Comparison of ENCODE assay signal across 18 cellular contexts in the genomic region with DNA sequence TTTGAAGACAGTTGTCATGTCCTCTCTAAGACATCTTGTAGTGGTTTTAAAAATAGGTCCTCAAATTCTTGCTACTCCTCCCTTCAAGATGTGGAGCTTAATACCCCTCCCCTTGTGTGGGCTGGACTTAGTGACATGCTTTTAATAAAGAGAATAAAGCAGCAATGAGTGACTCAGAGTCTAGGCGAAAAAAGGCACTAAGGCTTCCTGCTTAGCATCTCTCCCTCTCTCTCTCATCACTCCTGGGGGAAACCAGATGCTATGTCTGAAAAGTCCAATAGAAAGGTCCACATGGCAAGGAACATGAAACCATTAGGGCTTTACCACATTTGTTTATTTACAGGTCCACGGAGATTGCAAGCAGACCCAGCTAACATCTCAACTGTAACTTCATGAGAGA. TPM values are rescaled to one million over a fixed set of nuclear protein-coding genes. Genes with fewer than 3 reads are reported as not detected.
DNase-seq lines count a peak whose midpoint lies in the region; ATAC-seq, FAIRE-seq and TF ChIP-seq lines count a peak whose summit lies in the region.
"Had no signal": no experiment of that assay in that cellular context is flagged by ENCODE, and none has a peak within 500 bp of the region (broad histone marks: within the 10 kb centered on the region; RNA-seq: fewer than 3 reads in every experiment).

No MANE protein-coding gene starts in this region.

- WGBS in HepG2 (ENCODE audit: low lambda C conversion rate): 72% methylated on average over 2 of the region's 2 CpGs
- 90% methylated on average over 2 of the region's 2 CpGs for WGBS in right lobe of liver (ENCODE audit: insufficient coverage, low coverage, low lambda C conversion rate, missing lambda C conversion rate)

- H3K4me2 ChIP-seq in HepG2 (ENCODE audit: low read depth, low read length): peak overlapping the region; percentile 69

- H3K27me3 ChIP-seq in HepG2 (ENCODE audit: control insufficient read depth in 1 of 2, insufficient read depth in 2 of 2, low read length in 2 of 2): no peaks in the 10 kb centered on the region
- H3K27me3 ChIP-seq in right lobe of liver: no peaks in the 10 kb centered on the region

- H3K9ac ChIP-seq in HepG2 (ENCODE audit: insufficient read depth, low read depth, low read length): peak overlapping the region; percentile 42; the same call in 1 of the 2 replicates

- DNase-seq in HepG2 (ENCODE audit: low spot score) (no peak), right lobe of liver (no peak), fibroblast of gingiva (ENCODE audit: low read depth) (peak; percentile 73), smooth muscle cell of the brain vasculature (ENCODE audit: low read depth, low spot score) (peak; percentile 50), NCI-H510A (lab: John Stamatoyannopoulos, UW) (no peak)
- no peak for DNase-seq in activated naive CD4-positive, alpha-beta T cell treated with Interleukin-2 at 50 U/mL for 16 hours
- DNase-seq: CD4-positive, alpha-beta T cell; NCI-H146; NCI-H2081 treated with DMSO at 0.1 percent for 48 hours; NCI-H774; SHP77; T-helper 2 cell had no signal

- no peak overlapping the region; a peak in 1 of 6 replicates for H3K4me3 ChIP-seq in HepG2 (replicated peaks in 1 of 3; ENCODE audit: insufficient read depth in 1 of 3, low read depth in 2 of 3, low read length in 3 of 3)
- no peak overlapping the region for H3K4me3 ChIP-seq in right lobe of liver

- peaks cover 17 to 62% of the 10 kb centered on the region in 2 experiments for H3K36me3 ChIP-seq in HepG2 (replicated peaks in 1 of 2; ENCODE audit: control insufficient read depth in 1 of 2, insufficient read depth in 2 of 2, low read length in 2 of 2)
- peaks cover 0 to 2% (median 0%) of the 10 kb centered on the region in 4 donors for H3K36me3 ChIP-seq in right lobe of liver

- H3K79me2 ChIP-seq in HepG2 (ENCODE audit: insufficient read depth, low read length): no peaks in the 10 kb centered on the region

- TF ChIP-seq EP300 in HepG2 (IDR thresholded peaks at IDR 0.05; ENCODE audit: low read depth in 2 of 2, low read length in 2 of 2): no peak
- no peak for TF ChIP-seq EP300 in HepG2 (CRISPR knock-in tag; IDR thresholded peaks at IDR 0.05; ENCODE audit: borderline replicate concordance)

- H4K20me1 ChIP-seq in HepG2 (ENCODE audit: insufficient read depth, low read length): no peaks in the 10 kb centered on the region

- no peak for TF ChIP-seq RAD21 in HepG2 (CRISPR knock-in tag; IDR thresholded peaks at IDR 0.05)

- in situ Hi-C loops in HepG2 (cut with HindIII; ENCODE audit: extremely low pct_ligation_motif_present, low pct_unique_long_range_greater_than_20kb): no loop called here

- no peak for FAIRE-seq in HepG2 (lab: Jason Lieb, UNC)
- FAIRE-seq: RCC 7860 had no signal

- peak overlapping the region; percentile 79 for H3K27ac ChIP-seq in HepG2 (ENCODE audit: extremely low read length, insufficient read depth, low read length)
- H3K27ac ChIP-seq in right lobe of liver: peak overlapping the region in 1 of 3 donors; percentile 39

- no peaks in the 10 kb centered on the region for H3K9me3 ChIP-seq in HepG2 (ENCODE audit: low read length)
- no peaks in the 10 kb centered on the region for H3K9me3 ChIP-seq in right lobe of liver

- POLR2A ChIA-PET in HepG2 (lab: Yijun Ruan, JAX): interaction anchor here (0.6 to 3.6 kb wide), 4 partner anchors 12 to 525 kb away, joined by 3 to 34 read pairs (median 14); a partner anchor contains a TSS

- H3K4me1 ChIP-seq in HepG2 (ENCODE audit: insufficient read depth, low read length) (peaks cover 59% of the 10 kb centered on the region), right lobe of liver (peaks cover 0 to 19% (median 0%) of the 10 kb centered on the region in 4 donors)

- H2AFZ ChIP-seq in HepG2 (ENCODE audit: low read length): no peak overlapping the region

- no peak for TF ChIP-seq POLR2A in HepG2 (IDR thresholded peaks at IDR 0.05; ENCODE audit: insufficient read depth in 1 of 2, low read depth in 2 of 2, low read length in 2 of 2)
- TF ChIP-seq POLR2A in right lobe of liver (IDR thresholded peaks at IDR 0.05): no peak

- CTCF ChIA-PET in HepG2 (lab: Yijun Ruan, JAX; ENCODE audit: low intra/inter-chr PET ratio, low total read pairs): no interaction called here

- no TSS peak for BruUV-seq in HepG2 (replicated peaks; lab: Mats Ljungman, UMichigan)

- intact Hi-C loops in HepG2 (cut with micrococcal nuclease; ENCODE audit: unreplicated experiment): no loop called here
- intact Hi-C loops in right lobe of liver (cut with DNase I): no loop called here

- peak; percentile 30 for ATAC-seq in HepG2
- ATAC-seq in right lobe of liver: no peak
- peak; percentile 16 for ATAC-seq in HG03175 (IDR thresholded peaks at IDR 0.05; ENCODE audit: unreplicated experiment)
- no peak for ATAC-seq in GM19452 (IDR thresholded peaks at IDR 0.05; ENCODE audit: unreplicated experiment)
- ATAC-seq: HCT116 had no signal

- TF ChIP-seq CTCF in HepG2 (CRISPR knock-in tag; IDR thresholded peaks at IDR 0.05) (no peak), right lobe of liver (IDR thresholded peaks at IDR 0.05) (no peak)

TF ChIP-seq in HepG2, 621 proteins besides CTCF, POLR2A, EP300 and RAD21 (continues in another document):
- TF ChIP-seq EZH2 (conservative IDR thresholded peaks at IDR 0.05; ENCODE audit: low read depth, low read length) (no peak), JUN (CRISPR knock-in tag; IDR thresholded peaks at IDR 0.05) (0 out of 2 replicates have a peak, but pooled peaks have one; percentile 9), ATF1 (CRISPR knock-in tag; IDR thresholded peaks at IDR 0.05) (0 out of 2 replicates have a peak, but pooled peaks have one; percentile 7), ZNF3 (CRISPR knock-in tag; IDR thresholded peaks at IDR 0.05) (no peak), ZNF333 (CRISPR knock-in tag; IDR thresholded peaks at IDR 0.05; ENCODE audit: borderline replicate concordance) (no peak), ZNF772 (CRISPR knock-in tag; IDR thresholded peaks at IDR 0.05) (no peak), ZNF296 (CRISPR knock-in tag; conservative IDR thresholded peaks at IDR 0.05) (no peak), ZNF7 (CRISPR knock-in tag; IDR thresholded peaks at IDR 0.05) (no peak), ZSCAN29 (CRISPR knock-in tag; conservative IDR thresholded peaks at IDR 0.05) (no peak), MIER2 (CRISPR knock-in tag; IDR thresholded peaks at IDR 0.05) (0 out of 2 replicates have a peak, but pooled peaks have one; percentile 6), NR1H2 (CRISPR knock-in tag; IDR thresholded peaks at IDR 0.05; ENCODE audit: borderline replicate concordance, low read depth) (no peak)

RNA-seq across cellular contexts. Expression of a gene that starts 11.7 kb away (rescaled TPM):
- 114 and 117 TPM in 2 replicates for total RNA-seq in HepG2 (2016; rRNA removed; fragmentation: Illumina TruSeq; extraction: Trizol)
- 439 and 477 TPM in 2 replicates for total RNA-seq in HepG2 (2016; cell fraction: cytosol; rRNA removed; fragmentation: Illumina TruSeq; extraction: Trizol; ENCODE audit: low read depth)
- 109 and 122 TPM in 2 replicates for total RNA-seq in HepG2 (2016; cell fraction: insoluble cytoplasmic fraction; rRNA removed; fragmentation: Illumina TruSeq; extraction: Trizol)
- 317 and 361 TPM in 2 replicates for total RNA-seq in HepG2 (2016; cell fraction: membrane; rRNA removed; fragmentation: Illumina TruSeq; extraction: Trizol)
- 64.9 and 76.4 TPM in 2 replicates for total RNA-seq in HepG2 (2016; cell fraction: nucleus; rRNA removed; fragmentation: Illumina TruSeq; extraction: Trizol)
- polyA plus RNA-seq in HepG2 (2011; rRNA removed): 54.5 and 62.6 TPM in 2 replicates
- polyA plus RNA-seq in HepG2 (2011; cell fraction: cytosol; rRNA removed): 59.1 and 61.0 TPM in 2 replicates
- polyA plus RNA-seq in HepG2 (2011; cell fraction: nucleus; rRNA removed): 56.3 and 60.9 TPM in 2 replicates
- 73.3 and 103 TPM in 2 replicates for polyA plus RNA-seq in HepG2 (2012)
- 141 and 153 TPM in 2 replicates for polyA plus RNA-seq in HepG2 (2016; cell fraction: cytosol; fragmentation: Illumina TruSeq; extraction: Trizol; ENCODE audit: low read depth)
- polyA plus RNA-seq in HepG2 (2016; cell fraction: insoluble cytoplasmic fraction; fragmentation: Illumina TruSeq; extraction: Trizol; ENCODE audit: low read depth): 81.0 and 82.1 TPM in 2 replicates
- polyA plus RNA-seq in HepG2 (2016; cell fraction: membrane; fragmentation: Illumina TruSeq; extraction: Trizol; ENCODE audit: low read depth): 156 and 162 TPM in 2 replicates
- polyA plus RNA-seq in HepG2 (2016; cell fraction: nucleus; fragmentation: Illumina TruSeq; extraction: Trizol; ENCODE audit: insufficient read depth, low read depth): 63.3 and 66.3 TPM in 2 replicates
- 28.1 and 97.6 TPM in 2 replicates for polyA minus RNA-seq in HepG2 (2011; rRNA and poly(A)+ RNA removed; ENCODE audit: low replicate concordance)
- polyA minus RNA-seq in HepG2 (2011; cell fraction: cytosol; rRNA and poly(A)+ RNA removed): 39.2 and 52.7 TPM in 2 replicates
- polyA minus RNA-seq in HepG2 (2011; cell fraction: nucleus; rRNA and poly(A)+ RNA removed): 105 and 132 TPM in 2 replicates
- 10 to 100 TPM in 4 of 6 experiments, 1 to 10 TPM in 2; 8.4 to 19.5 (median 15.8) TPM for total RNA-seq in right lobe of liver

RNA-seq across cellular contexts. Expression of a gene that starts 44.9 kb away (rescaled TPM):
- total RNA-seq in HepG2 (2016; rRNA removed; fragmentation: Illumina TruSeq; extraction: Trizol): 0.22 and 0.53 TPM in 2 replicates
- not detected in 2 replicates for total RNA-seq in HepG2 (2016; cell fraction: cytosol; rRNA removed; fragmentation: Illumina TruSeq; extraction: Trizol; ENCODE audit: low read depth)
- 0.25 and 0.45 TPM in 2 replicates for total RNA-seq in HepG2 (2016; cell fraction: insoluble cytoplasmic fraction; rRNA removed; fragmentation: Illumina TruSeq; extraction: Trizol)
- 0.10 and 0.22 TPM in 2 replicates for total RNA-seq in HepG2 (2016; cell fraction: membrane; rRNA removed; fragmentation: Illumina TruSeq; extraction: Trizol)
- total RNA-seq in HepG2 (2016; cell fraction: nucleus; rRNA removed; fragmentation: Illumina TruSeq; extraction: Trizol): 1.6 and 2.1 TPM in 2 replicates
- 0.22 and 0.26 TPM in 2 replicates for polyA plus RNA-seq in HepG2 (2011; rRNA removed)
- polyA plus RNA-seq in HepG2 (2011; cell fraction: cytosol; rRNA removed): 0.03 and 0.06 TPM in 2 replicates
- 0.63 and 0.69 TPM in 2 replicates for polyA plus RNA-seq in HepG2 (2011; cell fraction: nucleus; rRNA removed)
- polyA plus RNA-seq in HepG2 (2012): 0.15 and 0.25 TPM in 2 replicates
- 0.02 TPM in 1 of 2 replicates, not detected in the other for polyA plus RNA-seq in HepG2 (2016; cell fraction: cytosol; fragmentation: Illumina TruSeq; extraction: Trizol; ENCODE audit: low read depth)
- 0.19 and 0.21 TPM in 2 replicates for polyA plus RNA-seq in HepG2 (2016; cell fraction: insoluble cytoplasmic fraction; fragmentation: Illumina TruSeq; extraction: Trizol; ENCODE audit: low read depth)
- polyA plus RNA-seq in HepG2 (2016; cell fraction: membrane; fragmentation: Illumina TruSeq; extraction: Trizol; ENCODE audit: low read depth): 0.03 and 0.06 TPM in 2 replicates
- 4.5 and 7.4 TPM in 2 replicates for polyA plus RNA-seq in HepG2 (2016; cell fraction: nucleus; fragmentation: Illumina TruSeq; extraction: Trizol; ENCODE audit: insufficient read depth, low read depth)
- 0.04 TPM in 1 of 2 replicates, not detected in the other for polyA minus RNA-seq in HepG2 (2011; rRNA and poly(A)+ RNA removed; ENCODE audit: low replicate concordance)
- not detected in 2 replicates for polyA minus RNA-seq in HepG2 (2011; cell fraction: cytosol; rRNA and poly(A)+ RNA removed)
- polyA minus RNA-seq in HepG2 (2011; cell fraction: nucleus; rRNA and poly(A)+ RNA removed): 0.50 and 0.77 TPM in 2 replicates
- under 1 TPM in 5 of 6 experiments, not detected in 1; 0.07 to 0.25 (median 0.12) TPM for total RNA-seq in right lobe of liver
- total RNA-seq: LHCN-M2 had no signal
- polyA plus RNA-seq: IgD-negative memory B cell had no signal

Comparison
In these comparisons a context has a peak if more than half of its experiments do, and no peak if none do; other contexts are left out.
1. ATAC-seq: peak in HepG2 (single experiment) and HG03175 (single experiment); none in right lobe of liver (0 of 4) and GM19452 (single experiment).
2. DNase-seq: peak in fibroblast of gingiva (single experiment) and smooth muscle cell of the brain vasculature (single experiment); none in HepG2 (single experiment), right lobe of liver (0 of 3), activated naive CD4-positive, alpha-beta T cell treated with Interleukin-2 at 50 U/mL for 16 hours (single experiment) and NCI-H510A (single experiment).